Comparison of ENCODE assay signal across 1 cellular context in genomic region chr19:21603431-21604153, GRCh38.
TF ChIP-seq lines count a peak whose summit lies in the region.

No MANE protein-coding gene starts in this region.

TF ChIP-seq in K562, 482 proteins besides CTCF, POLR2A, EP300 and RAD21 (continued from another document and continues in another):
- TF ChIP-seq, protein P1, sequence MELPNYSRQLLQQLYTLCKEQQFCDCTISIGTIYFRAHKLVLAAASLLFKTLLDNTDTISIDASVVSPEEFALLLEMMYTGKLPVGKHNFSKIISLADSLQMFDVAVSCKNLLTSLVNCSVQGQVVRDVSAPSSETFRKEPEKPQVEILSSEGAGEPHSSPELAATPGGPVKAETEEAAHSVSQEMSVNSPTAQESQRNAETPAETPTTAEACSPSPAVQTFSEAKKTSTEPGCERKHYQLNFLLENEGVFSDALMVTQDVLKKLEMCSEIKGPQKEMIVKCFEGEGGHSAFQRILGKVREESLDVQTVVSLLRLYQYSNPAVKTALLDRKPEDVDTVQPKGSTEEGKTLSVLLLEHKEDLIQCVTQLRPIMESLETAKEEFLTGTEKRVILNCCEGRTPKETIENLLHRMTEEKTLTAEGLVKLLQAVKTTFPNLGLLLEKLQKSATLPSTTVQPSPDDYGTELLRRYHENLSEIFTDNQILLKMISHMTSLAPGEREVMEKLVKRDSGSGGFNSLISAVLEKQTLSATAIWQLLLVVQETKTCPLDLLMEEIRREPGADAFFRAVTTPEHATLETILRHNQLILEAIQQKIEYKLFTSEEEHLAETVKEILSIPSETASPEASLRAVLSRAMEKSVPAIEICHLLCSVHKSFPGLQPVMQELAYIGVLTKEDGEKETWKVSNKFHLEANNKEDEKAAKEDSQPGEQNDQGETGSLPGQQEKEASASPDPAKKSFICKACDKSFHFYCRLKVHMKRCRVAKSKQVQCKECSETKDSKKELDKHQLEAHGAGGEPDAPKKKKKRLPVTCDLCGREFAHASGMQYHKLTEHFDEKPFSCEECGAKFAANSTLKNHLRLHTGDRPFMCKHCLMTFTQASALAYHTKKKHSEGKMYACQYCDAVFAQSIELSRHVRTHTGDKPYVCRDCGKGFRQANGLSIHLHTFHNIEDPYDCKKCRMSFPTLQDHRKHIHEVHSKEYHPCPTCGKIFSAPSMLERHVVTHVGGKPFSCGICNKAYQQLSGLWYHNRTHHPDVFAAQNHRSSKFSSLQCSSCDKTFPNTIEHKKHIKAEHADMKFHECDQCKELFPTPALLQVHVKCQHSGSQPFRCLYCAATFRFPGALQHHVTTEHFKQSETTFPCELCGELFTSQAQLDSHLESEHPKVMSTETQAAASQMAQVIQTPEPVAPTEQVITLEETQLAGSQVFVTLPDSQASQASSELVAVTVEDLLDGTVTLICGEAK (IDR thresholded peaks at IDR 0.05) = no peak
- TF ChIP-seq, protein P1 (CRISPR knock-in tag; IDR thresholded peaks at IDR 0.05) = no peak
- TF ChIP-seq HDAC2 (IDR thresholded peaks at IDR 0.05) (no peak), PTTG1 (tag; IDR thresholded peaks at IDR 0.05; ENCODE audit: low read depth) (peak; percentile 45; the same call in 1 of the 2 replicates), HBP1 (CRISPR knock-in tag; IDR thresholded peaks at IDR 0.05) (peak; percentile 79; the same call in 1 of the 2 replicates), ZNF140 (CRISPR knock-in tag; IDR thresholded peaks at IDR 0.05) (peak; percentile 53; the same call in 1 of the 2 replicates), GATA2 (CRISPR knock-in tag; IDR thresholded peaks at IDR 0.05) (peak; percentile 37; the same call in 1 of the 2 replicates), SNAPC5 (CRISPR knock-in tag; IDR thresholded peaks at IDR 0.05) (no peak), ZNF124 (CRISPR knock-in tag; IDR thresholded peaks at IDR 0.05) (no peak), ZNF134 (CRISPR knock-in tag; conservative IDR thresholded peaks at IDR 0.05) (peak; percentile 49; the same call in 1 of the 2 replicates), REST (CRISPR knock-in tag; IDR thresholded peaks at IDR 0.05; ENCODE audit: low read depth) (peak; percentile 21; the same call in 1 of the 2 replicates), ELK3 (CRISPR knock-in tag; IDR thresholded peaks at IDR 0.05) (no peak), E2F3 (CRISPR knock-in tag; IDR thresholded peaks at IDR 0.05) (peak; percentile 70), FOS (IDR thresholded peaks at IDR 0.05; ENCODE audit: extremely low read depth, insufficient read length) (no peak), NFRKB (IDR thresholded peaks at IDR 0.05; ENCODE audit: low read depth) (peak; percentile 85), ZBTB17 (CRISPR knock-in tag; IDR thresholded peaks at IDR 0.05) (peak; percentile 55; the same call in 1 of the 2 replicates), XRCC4 (IDR thresholded peaks at IDR 0.05; ENCODE audit: extremely low read depth, insufficient read depth, insufficient read length) (no peak), NKRF (IDR thresholded peaks at IDR 0.05; ENCODE audit: borderline replicate concordance) (no peak), PPARD (CRISPR knock-in tag; IDR thresholded peaks at IDR 0.05) (no peak), ZNF165 (CRISPR knock-in tag; IDR thresholded peaks at IDR 0.05; ENCODE audit: borderline replicate concordance) (peak; percentile 72), ZNF277 (CRISPR knock-in tag; IDR thresholded peaks at IDR 0.05; ENCODE audit: borderline replicate concordance) (no peak), POLR2B (IDR thresholded peaks at IDR 0.05; ENCODE audit: low read depth, partially characterized antibody) (peak; percentile 47), ZNF695 (CRISPR knock-in tag; IDR thresholded peaks at IDR 0.05) (0 out of 2 replicates have a peak, but pooled peaks have one; percentile 59), MITF (IDR thresholded peaks at IDR 0.05) (no peak), CXXC5 (CRISPR knock-in tag; IDR thresholded peaks at IDR 0.05) (peak; percentile 21; the same call in 1 of the 2 replicates), RCOR1 (IDR thresholded peaks at IDR 0.05; ENCODE audit: borderline replicate concordance in 1 of 2, low read depth in 2 of 2, low read length in 2 of 2) (0 out of 4 replicates have a peak, but pooled peaks of 1 of the 2 experiments have one; percentile 25), CHCHD3 (CRISPR knock-in tag; IDR thresholded peaks at IDR 0.05) (no peak), SIX5 (IDR thresholded peaks at IDR 0.05; ENCODE audit: borderline replicate concordance in 1 of 2, insufficient read depth in 1 of 2, low read depth in 1 of 2, low read length in 2 of 2) (no peak)
- TF ChIP-seq, protein P2, sequence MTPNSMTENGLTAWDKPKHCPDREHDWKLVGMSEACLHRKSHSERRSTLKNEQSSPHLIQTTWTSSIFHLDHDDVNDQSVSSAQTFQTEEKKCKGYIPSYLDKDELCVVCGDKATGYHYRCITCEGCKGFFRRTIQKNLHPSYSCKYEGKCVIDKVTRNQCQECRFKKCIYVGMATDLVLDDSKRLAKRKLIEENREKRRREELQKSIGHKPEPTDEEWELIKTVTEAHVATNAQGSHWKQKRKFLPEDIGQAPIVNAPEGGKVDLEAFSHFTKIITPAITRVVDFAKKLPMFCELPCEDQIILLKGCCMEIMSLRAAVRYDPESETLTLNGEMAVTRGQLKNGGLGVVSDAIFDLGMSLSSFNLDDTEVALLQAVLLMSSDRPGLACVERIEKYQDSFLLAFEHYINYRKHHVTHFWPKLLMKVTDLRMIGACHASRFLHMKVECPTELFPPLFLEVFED (CRISPR knock-in tag; conservative IDR thresholded peaks at IDR 0.05) = 0 out of 2 replicates have a peak, but pooled peaks have one; percentile 28
